Comparison of ENCODE assay signal across 3 cellular contexts in genomic region chr1:25304936-25305335, GRCh38. TPM values are rescaled to one million over a fixed set of nuclear protein-coding genes. Genes with fewer than 3 reads are reported as not detected.
"Had no signal": no experiment of that assay in that cellular context is flagged by ENCODE, and none has a peak within 500 bp of the region (broad histone marks: within the 10 kb centered on the region; RNA-seq: fewer than 3 reads in every experiment).

No MANE protein-coding gene starts in this region.

RNA-seq across cellular contexts. Expression of gene RHD, which starts 32.6 kb away (rescaled TPM):
- total RNA-seq: HepG2, IMR-90, SJCRH30 had no signal
